8 cellular contexts compared by ENCODE assay signal in genomic region chr9:129569506-129570449, GRCh38. TPM values are rescaled to one million over a fixed set of nuclear protein-coding genes. Genes with fewer than 3 reads are reported as not detected.
DNase-seq lines count a peak whose midpoint lies in the region; ATAC-seq and TF ChIP-seq lines count a peak whose summit lies in the region.

No MANE protein-coding gene starts in this region.

- H3K27ac ChIP-seq in muscle layer of colon (ENCODE audit: low read depth, low read length): peak overlapping the region; percentile 76

- H3K4me1 ChIP-seq in muscle layer of colon (ENCODE audit: insufficient read depth, low read length): peaks cover 22% of the 10 kb centered on the region

- ATAC-seq in HG03354 (IDR thresholded peaks at IDR 0.05; ENCODE audit: poor library complexity, severe bottlenecking, unreplicated experiment) (no peak), HG03039 (IDR thresholded peaks at IDR 0.05; ENCODE audit: unreplicated experiment) (no peak)

- DNase-seq in OCI-M1 (lab: John Stamatoyannopoulos, UW) (peak; percentile 8), dermis blood vessel endothelial cell (peak; percentile 61), DMS79 treated with DMSO at 0.1 percent for 48 hours (lab: John Stamatoyannopoulos, UW) (no peak)
- DNase-seq in stimulated activated CD4-positive, alpha-beta T cell treated with anti-CD3 and anti-CD28 coated beads, Interleukin-4, amount 100 ng/mL, for 1 hour: no peak

- H3K9me3 ChIP-seq in muscle layer of colon (ENCODE audit: low read length): no peaks in the 10 kb centered on the region

- peak; percentile 40; the same call in 1 of the 3 replicates for TF ChIP-seq CTCF in GM12872 (IDR thresholded peaks at IDR 0.05; ENCODE audit: insufficient read depth, low read depth, low read length)

- no peak overlapping the region for H3K9ac ChIP-seq in muscle layer of colon (ENCODE audit: low read length)

- no peaks in the 10 kb centered on the region for H3K27me3 ChIP-seq in muscle layer of colon (ENCODE audit: control insufficient read depth in 1 of 2, insufficient read depth in 2 of 2, low read length in 2 of 2)

- H3K4me3 ChIP-seq in muscle layer of colon (ENCODE audit: low read depth in 1 of 2, low read length in 2 of 2): no peak overlapping the region

- no peaks in the 10 kb centered on the region for H3K36me3 ChIP-seq in muscle layer of colon (ENCODE audit: insufficient read depth, low read length)

RNA-seq across cellular contexts. Expression of gene C9orf50, which starts 51.1 kb away (rescaled TPM):
- total RNA-seq in dermis blood vessel endothelial cell: not detected in 2 replicates

RNA-seq across cellular contexts. Expression of gene NTMT1, which starts 56.2 kb away (rescaled TPM):
- 15.7 and 20.1 TPM in 2 replicates for total RNA-seq in dermis blood vessel endothelial cell

Comparison
In these comparisons a context has a peak if more than half of its experiments do, and no peak if none do; other contexts are left out.
1. DNase-seq: peak in OCI-M1 (single experiment) and dermis blood vessel endothelial cell (single experiment); none in DMS79 treated with DMSO at 0.1 percent for 48 hours (single experiment) and stimulated activated CD4-positive, alpha-beta T cell treated with anti-CD3 and anti-CD28 coated beads, Interleukin-4, amount 100 ng/mL, for 1 hour (single experiment).